In the genomic region with DNA sequence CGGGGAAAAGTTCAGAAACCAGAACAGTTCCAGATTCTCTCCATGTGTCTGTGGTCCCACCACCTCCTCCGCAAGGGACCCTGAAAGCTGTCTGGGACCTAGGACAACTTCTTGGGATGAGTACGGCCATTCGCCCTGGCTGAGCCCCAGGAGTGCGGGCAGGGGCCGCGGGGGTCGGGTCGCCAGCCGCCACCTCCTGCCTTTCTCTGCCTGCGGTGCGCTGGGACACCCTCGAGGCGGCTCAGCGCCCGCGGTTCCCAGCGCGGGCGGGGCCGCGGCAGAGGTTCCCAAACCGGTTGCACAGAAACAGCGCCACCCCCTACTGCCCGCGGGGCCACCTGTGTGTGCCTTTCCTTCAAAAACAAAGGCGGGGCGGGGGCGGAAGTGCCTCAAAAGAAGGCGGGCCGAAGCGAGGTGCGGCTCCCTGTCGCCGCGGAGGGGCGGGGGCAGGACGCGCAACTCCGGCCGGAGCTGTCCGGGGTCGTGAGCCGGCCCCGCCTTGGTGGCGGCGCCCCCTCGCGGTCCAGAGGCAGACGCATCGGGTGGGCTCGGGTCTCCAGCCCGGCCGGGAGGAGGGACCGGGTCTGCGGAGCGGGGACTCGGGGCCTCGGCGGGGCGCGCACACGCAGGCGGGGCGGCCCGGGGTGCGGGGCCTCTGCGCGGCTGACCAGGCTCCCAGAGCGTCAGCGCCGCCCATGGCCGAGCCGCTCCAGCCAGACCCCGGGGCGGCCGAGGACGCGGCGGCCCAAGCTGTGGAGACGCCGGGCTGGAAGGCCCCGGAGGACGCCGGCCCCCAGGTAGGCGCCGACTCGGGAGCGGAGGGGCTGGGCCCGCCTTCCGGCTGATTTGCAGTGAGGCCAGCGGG, we compare ENCODE assay signal across 8 cellular contexts. TPM values are rescaled to one million over a fixed set of nuclear protein-coding genes. Genes with fewer than 3 reads are reported as not detected.
DNase-seq lines count a peak whose midpoint lies in the region; ATAC-seq, FAIRE-seq and TF ChIP-seq lines count a peak whose summit lies in the region.

TSS of gene HEBP2 (plus strand) at position 423 of the 865 bp plus-strand sequence. CDS start at position 696, 273 bp downstream.

- peaks cover 11 to 37% of the 10 kb centered on the region in 2 donors for H3K36me3 ChIP-seq in psoas muscle (ENCODE audit: insufficient read depth in 1 of 2, low read depth in 1 of 2)

- H3K27ac ChIP-seq in psoas muscle = peak within 1 kb of the TSS; percentile 92

- DNase-seq in GM13976 (ENCODE audit: low spot score) = peak; percentile 95
- DNase-seq in NCI-H1694 (lab: John Stamatoyannopoulos, UW) = peak; percentile 54
- peak; percentile 57 for DNase-seq in amniotic stem cell (lab: John Stamatoyannopoulos, UW)
- peak; percentile 97 for DNase-seq in left ventricle myocardium superior
- peak; percentile 95 to 98 for DNase-seq in psoas muscle
- peak; percentile 96 for DNase-seq in urothelium cell line (ENCODE audit: low spot score)

- H3K27me3 ChIP-seq in psoas muscle (ENCODE audit: insufficient read depth in 3 of 3, low read length in 2 of 3) = no peaks in the 10 kb centered on the region

- H3K4me3 ChIP-seq in psoas muscle = peak within 1 kb of the TSS; percentile 97

- in situ Hi-C loops in GM13976 (cut with MboI; ENCODE audit: low sequenced_read_pairs, unreplicated experiment) = no loop called here

- H3K4me1 Mint-ChIP-seq in T-helper 1 cell treated with Interleukin-12 subunit alpha and Interleukin-12 subunit beta and Interleukin-4 antibody, amounts not matched to agents 30 μg/mL and 1 μg/mL, for 36 hours (ENCODE audit: low read depth) = peaks cover 10% of the 10 kb centered on the region

- peaks cover 20% of the 10 kb centered on the region for H3K27me3 Mint-ChIP-seq in T-helper 1 cell treated with Interleukin-12 subunit alpha and Interleukin-12 subunit beta and Interleukin-4 antibody, amounts not matched to agents 30 μg/mL and 1 μg/mL, for 36 hours (ENCODE audit: low read depth)

- H3K36me3 Mint-ChIP-seq in T-helper 1 cell treated with Interleukin-12 subunit alpha and Interleukin-12 subunit beta and Interleukin-4 antibody, amounts not matched to agents 30 μg/mL and 1 μg/mL, for 36 hours (ENCODE audit: low read depth) = peaks cover 19% of the 10 kb centered on the region

- WGBS in psoas muscle, 3 donors = 0 to 1% (median 0%) methylated on average over 51 to 92 of the region's 92 CpGs

- ATAC-seq in HG02884 (IDR thresholded peaks at IDR 0.05; ENCODE audit: unreplicated experiment) (peak; percentile 87), left ventricle myocardium superior (peak; percentile 95), psoas muscle (peak; percentile 94 to 97 (median 96))

- peak within 1 kb of the TSS; percentile 82 for H3K4me3 Mint-ChIP-seq in T-helper 1 cell treated with Interleukin-12 subunit alpha and Interleukin-12 subunit beta and Interleukin-4 antibody, amounts not matched to agents 30 μg/mL and 1 μg/mL, for 36 hours

- no peaks in the 10 kb centered on the region for H3K9me3 ChIP-seq in psoas muscle

- H3K4me1 ChIP-seq in psoas muscle = peaks cover 9% of the 10 kb centered on the region

- intact Hi-C loops in left ventricle myocardium superior (cut with micrococcal nuclease) = loop anchor here (10.0 kb wide), 1 partner anchor 289 kb away; no protein-coding TSS in a partner anchor
- intact Hi-C loops in psoas muscle (cut with DNase I) = loop anchor here (2.0 to 10.0 kb wide), 2 partner anchors 289 kb away; no protein-coding TSS in a partner anchor

- H3K27ac Mint-ChIP-seq in T-helper 1 cell treated with Interleukin-12 subunit alpha and Interleukin-12 subunit beta and Interleukin-4 antibody, amounts not matched to agents 30 μg/mL and 1 μg/mL, for 36 hours = peak within 1 kb of the TSS; percentile 76

- H3K9me3 Mint-ChIP-seq in T-helper 1 cell treated with Interleukin-12 subunit alpha and Interleukin-12 subunit beta and Interleukin-4 antibody, amounts not matched to agents 30 μg/mL and 1 μg/mL, for 36 hours = no peaks in the 10 kb centered on the region

- peak; percentile 46 for TF ChIP-seq CTCF in GM13976 (IDR thresholded peaks at IDR 0.05; ENCODE audit: borderline replicate concordance, control extremely low read depth, extremely low read depth, insufficient read depth, missing control alignments)
- TF ChIP-seq CTCF in psoas muscle (IDR thresholded peaks at IDR 0.05) = peak; percentile 68

- peak; percentile 32 for FAIRE-seq in urothelium cell line (lab: Jason Lieb, UNC)

RNA-seq across cellular contexts. Expression of gene HEBP2, which starts in this region (rescaled TPM):
- total RNA-seq in left ventricle myocardium superior (104 TPM), psoas muscle (100 to 1,000 TPM in 2 of 4 donors, 10 to 100 TPM in 2; 83.9 to 133 (median 109) TPM)
- 10 to 100 TPM; 19.6 to 34.9 (median 34.2) TPM for polyA plus RNA-seq in psoas muscle

Comparison
In these comparisons a context has a peak if more than half of its experiments do, and no peak if none do; other contexts are left out.
1. Peak in every context shown above with its lines: DNase-seq, ATAC-seq, H3K4me3 ChIP-seq and H3K27ac ChIP-seq.